1 cellular context compared by ENCODE assay signal in genomic region chr17:5191541-5192417, GRCh38.
TF ChIP-seq lines count a peak whose summit lies in the region.

Gene ZNF594, minus strand, starts transcription at chr17:5191868. Its CDS starts 7,612 bp downstream, at chr17:5184256.

TF ChIP-seq in GM12878, 131 proteins besides CTCF, POLR2A, EP300 and RAD21 (continued from another document):
- TF ChIP-seq PRDM15 (CRISPR knock-in tag; IDR thresholded peaks at IDR 0.05) (no peak), MEF2B (IDR thresholded peaks at IDR 0.05; ENCODE audit: partially characterized antibody, poor library complexity, severe bottlenecking) (peak; percentile 69), SREBF1 (IDR thresholded peaks at IDR 0.05; ENCODE audit: low read length) (no peak; the same call in 1 of the 2 replicates), CEBPB (IDR thresholded peaks at IDR 0.05; ENCODE audit: borderline replicate concordance in 1 of 2, low read depth in 2 of 2, low read length in 2 of 2) (no peak), TCF3 (IDR thresholded peaks at IDR 0.05; ENCODE audit: borderline replicate concordance, insufficient read depth, low read depth, low read length) (0 out of 2 replicates have a peak, but pooled peaks have one; percentile 46), CBFB (IDR thresholded peaks at IDR 0.05; ENCODE audit: low read depth) (0 out of 2 replicates have a peak, but pooled peaks have one; percentile 64), NKRF (conservative IDR thresholded peaks at IDR 0.05) (peak; percentile 98), RUNX3 (IDR thresholded peaks at IDR 0.05; ENCODE audit: low read length) (0 out of 2 replicates have a peak, but pooled peaks have one; percentile 2), KLF5 (IDR thresholded peaks at IDR 0.05; ENCODE audit: partially characterized antibody) (peak; percentile 66), RELB (IDR thresholded peaks at IDR 0.05; ENCODE audit: low read depth) (peak; percentile 91), BCL11A (IDR thresholded peaks at IDR 0.05; ENCODE audit: low read depth, low read length) (no peak), EZH2 (IDR thresholded peaks at IDR 0.05; ENCODE audit: borderline replicate concordance, control insufficient read depth, low read depth, low read length) (no peak), ZBTB40 (IDR thresholded peaks at IDR 0.05; ENCODE audit: borderline replicate concordance) (peak; percentile 86), POLR2AphosphoS2 (IDR thresholded peaks at IDR 0.05; ENCODE audit: low read depth, low read length) (peak; percentile 66; the same call in 1 of the 2 replicates), HCFC1 (IDR thresholded peaks at IDR 0.05; ENCODE audit: low read length) (peak; percentile 63), ZNF207 (IDR thresholded peaks at IDR 0.05; ENCODE audit: borderline replicate concordance) (peak; percentile 90; the same call in 1 of the 2 replicates), ZBTB11 (CRISPR knock-in tag; IDR thresholded peaks at IDR 0.05) (peak; percentile 40; the same call in 1 of the 2 replicates), ZBTB33 (IDR thresholded peaks at IDR 0.05) (peak; percentile 72; the same call in 1 of the 2 replicates), IKZF1 (conservative IDR thresholded peaks at IDR 0.05) (peak; percentile 81)
